8 cellular contexts compared by ENCODE assay signal in the genomic region with DNA sequence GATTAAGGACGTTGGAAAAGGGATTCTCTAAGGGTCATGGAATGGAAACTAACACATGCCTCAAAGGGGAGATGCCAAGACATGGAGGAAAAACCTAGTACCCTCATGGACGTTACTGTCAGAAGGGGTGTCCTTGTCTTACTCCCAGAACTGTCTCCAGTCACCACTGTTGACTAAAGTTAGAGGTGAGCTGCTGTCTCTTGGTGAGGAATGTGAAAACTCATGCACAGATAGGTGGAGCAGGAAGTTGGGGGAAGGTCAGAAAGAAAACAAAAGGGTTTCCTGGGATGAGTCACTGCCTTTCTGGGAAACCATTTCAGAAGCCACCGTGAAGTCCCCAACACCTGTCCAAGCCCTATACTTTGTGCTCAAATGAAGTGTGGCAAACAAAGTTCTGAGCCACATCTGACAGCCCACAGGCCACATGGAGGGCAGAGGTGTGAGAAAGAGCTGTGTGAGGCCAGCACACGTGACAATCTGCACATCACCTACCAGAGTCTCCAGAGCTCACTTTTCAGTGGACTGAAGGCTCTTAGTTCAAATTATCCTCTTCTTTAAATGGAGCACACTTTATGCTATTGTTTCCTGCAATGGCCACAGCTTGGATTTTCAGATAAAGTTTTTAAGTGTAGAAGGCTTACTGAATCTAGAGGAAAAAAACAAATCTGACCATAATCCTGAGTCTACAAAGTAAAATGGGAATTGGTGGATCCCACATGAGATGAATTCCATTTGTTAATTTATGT.
DNase-seq lines count a peak whose midpoint lies in the region; ATAC-seq lines count a peak whose summit lies in the region.

No MANE protein-coding gene starts in this region.

- no peaks in the 10 kb centered on the region for H3K36me3 ChIP-seq in CD4-positive, alpha-beta memory T cell (ENCODE audit: insufficient read depth, low read length)

- ATAC-seq in GM21390 (IDR thresholded peaks at IDR 0.05; ENCODE audit: unreplicated experiment) (peak; percentile 90), HG03575 (IDR thresholded peaks at IDR 0.05; ENCODE audit: extremely low read depth, insufficient number of reproducible peaks, low FRiP score, unreplicated experiment) (peak; percentile 67)

- no peaks in the 10 kb centered on the region for H3K9me3 ChIP-seq in CD4-positive, alpha-beta memory T cell (ENCODE audit: control insufficient read depth in 1 of 2, low read length in 2 of 2)

- POLR2A ChIA-PET in CD4-positive, alpha-beta memory T cell (lab: Charles Lee; ENCODE audit: partially characterized antibody): interaction anchor here (1.7 to 2.1 kb wide), 2 partner anchors 16 to 24 kb away, joined by 10 read pairs; no protein-coding TSS in a partner anchor

- peak overlapping the region in 7 of 8 donors; percentile 54 to 78 (median 65) for H3K4me3 Mint-ChIP-seq in CD4-positive, alpha-beta memory T cell

- peaks cover 61% of the 10 kb centered on the region for H3K4me1 ChIP-seq in CD4-positive, alpha-beta memory T cell (ENCODE audit: insufficient read depth, low read length)

- CTCF ChIA-PET in CD4-positive, alpha-beta memory T cell (lab: Charles Lee; ENCODE audit: partially characterized antibody): interaction anchor here (1.0 to 1.1 kb wide), 2 partner anchors 8 to 9 kb away, joined by 3 read pairs; no protein-coding TSS in a partner anchor

- intact Hi-C loops in CD4-positive, alpha-beta memory T cell (cut with micrococcal nuclease): loop anchor here (2.0 kb wide), 1 partner anchor 17 kb away; no protein-coding TSS in a partner anchor

- H3K27me3 ChIP-seq in CD4-positive, alpha-beta memory T cell (ENCODE audit: insufficient read depth, low read length): no peaks in the 10 kb centered on the region

- peaks cover 37 to 62% (median 50%) of the 10 kb centered on the region in 4 donors for H3K4me1 Mint-ChIP-seq in CD4-positive, alpha-beta memory T cell

- H3K27ac Mint-ChIP-seq in CD4-positive, alpha-beta memory T cell: peak overlapping the region; percentile 19 to 85 (median 70)

- no peaks in the 10 kb centered on the region for H3K27me3 Mint-ChIP-seq in CD4-positive, alpha-beta memory T cell

- H3K27ac ChIP-seq in CD4-positive, alpha-beta memory T cell (ENCODE audit: low read depth, low read length): no peak overlapping the region

- H3K36me3 Mint-ChIP-seq in CD4-positive, alpha-beta memory T cell: no peaks in the 10 kb centered on the region

- no peak overlapping the region for H3K4me3 ChIP-seq in CD4-positive, alpha-beta memory T cell (ENCODE audit: low read length in 2 of 2)

- DNase-seq in CD4-positive, alpha-beta memory T cell: peak; percentile 61 to 77 (median 71)
- DNase-seq in activated T-cell treated with anti-CD3 and anti-CD28 coated beads for 4 hours: peak; percentile 26
- DNase-seq in mucosa of gallbladder (ENCODE audit: low spot score): peak; percentile 58
- no peak for DNase-seq in cortex of kidney (lab: John Stamatoyannopoulos, UW)
- no peak for DNase-seq in NOMO-1 treated with DMSO at 0.1 percent for 48 hours (lab: John Stamatoyannopoulos, UW; ENCODE audit: unreplicated experiment)
- DNase-seq in ureter (ENCODE audit: low spot score): no peak

- peaks cover 0 to 5% (median 0%) of the 10 kb centered on the region in 8 donors for H3K9me3 Mint-ChIP-seq in CD4-positive, alpha-beta memory T cell

Comparison
In these comparisons a context has a peak if more than half of its experiments do, and no peak if none do; other contexts are left out.
1. DNase-seq: peak in CD4-positive, alpha-beta memory T cell (5 of 5), activated T-cell treated with anti-CD3 and anti-CD28 coated beads for 4 hours (single experiment) and mucosa of gallbladder (single experiment); none in cortex of kidney (single experiment), NOMO-1 treated with DMSO at 0.1 percent for 48 hours (single experiment) and ureter (single experiment).